ENCODE assay signal across 37 cellular contexts in genomic region chr11:72460091-72460647, GRCh38.
"Had no signal": no experiment of that assay in that cellular context is flagged by ENCODE, and none has a peak within 500 bp of the region (broad histone marks: within the 10 kb centered on the region; RNA-seq: fewer than 3 reads in every experiment).

No MANE protein-coding gene starts in this region.

- H3K27me3 ChIP-seq: adrenal gland, body of pancreas, breast epithelium had no signal

- H3K27ac ChIP-seq: adrenal gland, body of pancreas, brain microvascular endothelial cell, breast epithelium, cardiac muscle cell, VCaP had no signal

- H3K4me3 Mint-ChIP-seq: activated B cell treated with CpG ODN at 0.5 μM for 24 hours; activated CD4-positive, alpha-beta memory T cell treated with anti-CD3 and anti-CD28 coated beads for 36 hours; activated CD4-positive, alpha-beta T cell treated with anti-CD3 and anti-CD28 coated beads, Interleukin-2, amount 10 ng/mL, durations not matched to agents 24 days and 14 days; activated CD8-positive, alpha-beta T cell treated with anti-CD3 and anti-CD28 coated beads for 36 hours; activated naive CD4-positive, alpha-beta T cell treated with anti-CD3 and anti-CD28 coated beads for 36 hours; activated naive CD8-positive, alpha-beta T cell treated with anti-CD3 and anti-CD28 coated beads for 36 hours; activated T-cell treated with anti-CD3 and anti-CD28 coated beads, Interleukin-2, amount 50 U/mL, for 4 hours; activated T-cell treated with anti-CD3 and anti-CD28 coated beads, Interleukin-2, amount 50 U/mL, for 72 hours; activated T-helper 1 cell treated with anti-CD3 and anti-CD28 coated beads, Interleukin-12 subunit alpha, Interleukin-12 subunit beta, Interleukin-2, Interleukin-4 antibody, amounts not matched to agents 30 ng/mL and 10 ng/mL and 1 ng/mL, durations not matched to agents 14 hours and 24 hours and 36 hours; activated T-helper 17 cell treated with anti-CD3 and anti-CD28 coated beads, Interleukin-2, amount 50 U/mL, for 72 hours; central memory CD8-positive, alpha-beta T cell; T-helper 2 cell treated with Interferon-gamma antibody and Interleukin-4, amounts not matched to agents 5 μg/mL and 100 μg/mL, for 36 hours had no signal

- H3K36me3 ChIP-seq: adrenal gland, brain microvascular endothelial cell, breast epithelium, cardiac muscle cell had no signal

- H3K4me1 ChIP-seq: adrenal gland, body of pancreas, breast epithelium had no signal

- H3K9me3 ChIP-seq: adrenal gland, body of pancreas, breast epithelium had no signal

- ATAC-seq: activated CD8-positive, alpha-beta T cell treated with anti-CD3 and anti-CD28 coated beads for 36 hours; activated naive CD4-positive, alpha-beta T cell treated with anti-CD3 and anti-CD28 coated beads, Interleukin-2, amount 50 U/mL, for 72 hours; activated T-cell treated with anti-CD3 and anti-CD28 coated beads, Interleukin-2, amount 50 U/mL, for 4 hours; activated T-cell treated with anti-CD3 and anti-CD28 coated beads, Interleukin-2, amount 50 U/mL, for 72 hours; activated T-helper 17 cell treated with anti-CD3 and anti-CD28 coated beads, Interleukin-2, amount 50 U/mL, for 72 hours; body of pancreas had no signal

- DNase-seq: activated B cell treated with CpG ODN at 0.5 μM for 24 hours; activated CD4-positive, alpha-beta memory T cell treated with anti-CD3 and anti-CD28 coated beads for 36 hours; activated CD4-positive, alpha-beta T cell treated with anti-CD3 and anti-CD28 coated beads for 4 hours; activated CD4-positive, alpha-beta T cell treated with anti-CD3 and anti-CD28 coated beads, Interleukin-2, amount 10 ng/mL, durations not matched to agents 24 days and 14 days; activated CD4-positive, alpha-beta T cell treated with anti-CD3 and anti-CD28 coated beads, Interleukin-2, amount 50 U/mL, for 1 hour; activated CD4-positive, alpha-beta T cell treated with anti-CD3 and anti-CD28 coated beads, Interleukin-2, amount 50 U/mL, for 4 hours; activated CD4-positive, CD25-positive, alpha-beta regulatory T cell treated with anti-CD3 and anti-CD28 coated beads, Interleukin-2, amount 50 U/mL, for 72 hours; activated CD8-positive, alpha-beta memory T cell treated with anti-CD3 and anti-CD28 coated beads, Interleukin-2, amount 50 U/mL, for 4 hours; activated CD8-positive, alpha-beta T cell treated with anti-CD3 and anti-CD28 coated beads for 36 hours; activated effector memory CD4-positive, alpha-beta T cell treated with anti-CD3 and anti-CD28 coated beads, Interleukin-2, amount 50 U/mL, for 16 hours; activated gamma-delta T cell treated with Interleukin-2 at 50 U/mL for 16 hours; activated naive CD4-positive, alpha-beta T cell; activated naive CD4-positive, alpha-beta T cell treated with anti-CD3 and anti-CD28 coated beads for 36 hours; activated naive CD4-positive, alpha-beta T cell treated with anti-CD3 and anti-CD28 coated beads, Interleukin-2, amount 50 U/mL, for 16 hours; activated naive CD8-positive, alpha-beta T cell treated with anti-CD3 and anti-CD28 coated beads for 36 hours; activated T-cell treated with anti-CD3 and anti-CD28 coated beads for 4 hours; activated T-cell treated with anti-CD3 and anti-CD28 coated beads, Interleukin-2, amount 50 U/mL, for 1 hour; activated T-cell treated with anti-CD3 and anti-CD28 coated beads, Interleukin-2, amount 50 U/mL, for 4 hours; activated T-cell treated with anti-CD3 and anti-CD28 coated beads, Interleukin-2, amount 50 U/mL, for 72 hours; adrenal gland; amniotic stem cell; aorta; body of pancreas; brain microvascular endothelial cell; cerebellar nuclear complex; T-helper 2 cell; T-helper 9 cell had no signal

- H3K4me1 Mint-ChIP-seq: activated B cell treated with CpG ODN at 0.5 μM for 24 hours; activated CD4-positive, alpha-beta T cell treated with anti-CD3 and anti-CD28 coated beads, Interleukin-2, amount 10 ng/mL, durations not matched to agents 24 days and 14 days; activated naive CD8-positive, alpha-beta T cell treated with anti-CD3 and anti-CD28 coated beads for 36 hours; activated T-helper 17 cell treated with anti-CD3 and anti-CD28 coated beads, Interleukin-2, amount 50 U/mL, for 72 hours; central memory CD8-positive, alpha-beta T cell had no signal

- H3K36me3 Mint-ChIP-seq: activated CD4-positive, alpha-beta memory T cell treated with anti-CD3 and anti-CD28 coated beads for 36 hours; activated naive CD4-positive, alpha-beta T cell treated with anti-CD3 and anti-CD28 coated beads, Interleukin-2, amount 50 U/mL, for 72 hours; activated naive CD8-positive, alpha-beta T cell treated with anti-CD3 and anti-CD28 coated beads for 36 hours had no signal

- H3K4me3 ChIP-seq: adrenal gland, body of pancreas, breast epithelium, cardiac muscle cell had no signal

- H3K27ac Mint-ChIP-seq: activated B cell treated with CpG ODN at 0.5 μM for 24 hours; activated CD4-positive, alpha-beta memory T cell treated with anti-CD3 and anti-CD28 coated beads for 36 hours; activated CD4-positive, alpha-beta T cell treated with anti-CD3 and anti-CD28 coated beads, Interleukin-2, amount 10 ng/mL, durations not matched to agents 24 days and 14 days; activated CD8-positive, alpha-beta T cell treated with anti-CD3 and anti-CD28 coated beads for 36 hours; activated naive CD4-positive, alpha-beta T cell treated with anti-CD3 and anti-CD28 coated beads for 36 hours; activated naive CD4-positive, alpha-beta T cell treated with anti-CD3 and anti-CD28 coated beads, Interleukin-2, amount 50 U/mL, for 72 hours; activated naive CD8-positive, alpha-beta T cell treated with anti-CD3 and anti-CD28 coated beads for 36 hours; activated T-cell treated with anti-CD3 and anti-CD28 coated beads, Interleukin-2, amount 50 U/mL, for 72 hours; activated T-helper 1 cell treated with anti-CD3 and anti-CD28 coated beads, Interleukin-12 subunit alpha, Interleukin-12 subunit beta, Interleukin-2, Interleukin-4 antibody, amounts not matched to agents 30 ng/mL and 10 ng/mL and 1 ng/mL, durations not matched to agents 14 hours and 24 hours and 36 hours; activated T-helper 17 cell treated with anti-CD3 and anti-CD28 coated beads, Interleukin-2, amount 50 U/mL, for 72 hours; T-helper 2 cell treated with Interferon-gamma antibody and Interleukin-4, amounts not matched to agents 5 μg/mL and 100 μg/mL, for 36 hours had no signal

- FAIRE-seq: astrocyte, TTC549 had no signal
